Comparison of ENCODE assay signal across 18 cellular contexts in genomic region chr7:128398841-128399135, GRCh38. TPM values are rescaled to one million over a fixed set of nuclear protein-coding genes. Genes with fewer than 3 reads are reported as not detected.
DNase-seq lines count a peak whose midpoint lies in the region; ATAC-seq, FAIRE-seq and TF ChIP-seq lines count a peak whose summit lies in the region.
"Had no signal": no experiment of that assay in that cellular context is flagged by ENCODE, and none has a peak within 500 bp of the region (broad histone marks: within the 10 kb centered on the region; RNA-seq: fewer than 3 reads in every experiment).

No MANE protein-coding gene starts in this region.

- no peaks in the 10 kb centered on the region for H3K27me3 Mint-ChIP-seq in natural killer cell (ENCODE audit: low read depth in 2 of 2)
- no peaks in the 10 kb centered on the region for H3K27me3 Mint-ChIP-seq in natural killer cell treated with Interleukin-12 subunit alpha and Interleukin-12 subunit beta and Interleukin-15 and Interleukin-18, amount 100 ng/mL, for 72 hours
- H3K27me3 Mint-ChIP-seq in WTC11 (ENCODE audit: low read depth): no peaks in the 10 kb centered on the region
- H3K27me3 Mint-ChIP-seq: activated naive CD8-positive, alpha-beta T cell treated with anti-CD3 and anti-CD28 coated beads, Interleukin-2, amount 10 ng/mL, durations not matched to agents 7 days and 5 days; CD4-positive, CD25-positive, alpha-beta regulatory T cell; naive B cell had no signal

- H3K27ac ChIP-seq in left lung: no peak overlapping the region
- H3K27ac ChIP-seq in small intestine (ENCODE audit: low read depth in 1 of 2, low read length in 1 of 2): no peak overlapping the region
- H3K27ac ChIP-seq: lower lobe of right lung, Peyer's patch, upper lobe of left lung had no signal

- no peak overlapping the region for H3K4me3 ChIP-seq in left lung
- H3K4me3 ChIP-seq in MG63: no peak overlapping the region
- H3K4me3 ChIP-seq in small intestine (ENCODE audit: low read depth in 1 of 2, low read length in 2 of 2): no peak overlapping the region
- H3K4me3 ChIP-seq: HAP-1, lower lobe of right lung, Peyer's patch, upper lobe of left lung had no signal

- H3K36me3 Mint-ChIP-seq in natural killer cell (no peaks in the 10 kb centered on the region), WTC11 (peaks cover 8% of the 10 kb centered on the region)
- no peaks in the 10 kb centered on the region for H3K36me3 Mint-ChIP-seq in natural killer cell treated with Interleukin-12 subunit alpha and Interleukin-12 subunit beta and Interleukin-15 and Interleukin-18, amount 100 ng/mL, for 72 hours

- TF ChIP-seq CTCF in natural killer cell (IDR thresholded peaks at IDR 0.05) (peak; percentile 62), WTC11 (IDR thresholded peaks at IDR 0.05) (no peak), left lung (IDR thresholded peaks at IDR 0.05) (no peak)

- POLR2A ChIA-PET in WTC11 (lab: Charles Lee): no interaction called here

- FAIRE-seq in small intestine (lab: Jason Lieb, UNC): no peak
- FAIRE-seq: endometrium had no signal

- H3K4me1 Mint-ChIP-seq in natural killer cell: peaks cover 5 to 6% of the 10 kb centered on the region in 2 donors
- H3K4me1 Mint-ChIP-seq in natural killer cell treated with Interleukin-12 subunit alpha and Interleukin-12 subunit beta and Interleukin-15 and Interleukin-18, amount 100 ng/mL, for 72 hours (ENCODE audit: low read depth in 2 of 2): peaks cover 2 to 5% of the 10 kb centered on the region in 2 donors
- no peaks in the 10 kb centered on the region for H3K4me1 Mint-ChIP-seq in WTC11

- peak in 2 of 3 donors; percentile 10 to 12 for ATAC-seq in natural killer cell
- no peak for ATAC-seq in natural killer cell treated with Interleukin-12 subunit alpha and Interleukin-12 subunit beta and Interleukin-15 and Interleukin-18, amount 100 ng/mL, for 72 hours
- peak; percentile 61 for ATAC-seq in WTC11
- peak; percentile 16 for ATAC-seq in left lung
- ATAC-seq in GM18907 (IDR thresholded peaks at IDR 0.05; ENCODE audit: unreplicated experiment): no peak

- no peaks in the 10 kb centered on the region for H3K9me3 ChIP-seq in left lung
- H3K9me3 ChIP-seq in MG63: no peaks in the 10 kb centered on the region
- H3K9me3 ChIP-seq in small intestine (ENCODE audit: control insufficient read depth, low read depth): no peaks in the 10 kb centered on the region
- H3K9me3 ChIP-seq: HAP-1, lower lobe of right lung, Peyer's patch, upper lobe of left lung had no signal

- H3K27ac Mint-ChIP-seq in natural killer cell: no peak overlapping the region
- no peak overlapping the region for H3K27ac Mint-ChIP-seq in natural killer cell treated with Interleukin-12 subunit alpha and Interleukin-12 subunit beta and Interleukin-15 and Interleukin-18, amount 100 ng/mL, for 72 hours
- H3K27ac Mint-ChIP-seq in WTC11: no peak overlapping the region
- H3K27ac Mint-ChIP-seq: activated naive CD8-positive, alpha-beta T cell treated with anti-CD3 and anti-CD28 coated beads, Interleukin-2, amount 10 ng/mL, durations not matched to agents 7 days and 5 days had no signal

- H3K27me3 ChIP-seq in left lung: no peaks in the 10 kb centered on the region
- H3K27me3 ChIP-seq in MG63: no peaks in the 10 kb centered on the region
- H3K27me3 ChIP-seq in small intestine (ENCODE audit: control insufficient read depth in 2 of 2, insufficient read depth in 2 of 2, low read length in 2 of 2): no peaks in the 10 kb centered on the region
- H3K27me3 ChIP-seq: Peyer's patch, upper lobe of left lung had no signal

- H3K36me3 ChIP-seq in left lung (peaks cover 0 to 93% of the 10 kb centered on the region in 2 donors), MG63 (peaks cover 8% of the 10 kb centered on the region), small intestine (ENCODE audit: control insufficient read depth in 2 of 2, insufficient read depth in 2 of 2, low read length in 2 of 2) (peaks cover 2 to 6% of the 10 kb centered on the region in 2 donors)

- H3K9me3 Mint-ChIP-seq in natural killer cell: no peaks in the 10 kb centered on the region
- no peaks in the 10 kb centered on the region for H3K9me3 Mint-ChIP-seq in natural killer cell treated with Interleukin-12 subunit alpha and Interleukin-12 subunit beta and Interleukin-15 and Interleukin-18, amount 100 ng/mL, for 72 hours
- H3K9me3 Mint-ChIP-seq in WTC11: no peaks in the 10 kb centered on the region
- H3K9me3 Mint-ChIP-seq: activated naive CD8-positive, alpha-beta T cell treated with anti-CD3 and anti-CD28 coated beads, Interleukin-2, amount 10 ng/mL, durations not matched to agents 7 days and 5 days; CD4-positive, CD25-positive, alpha-beta regulatory T cell; naive B cell had no signal

- CTCF ChIA-PET in WTC11 (lab: Charles Lee): interaction anchor here (1.0 to 2.1 kb wide), 6 partner anchors 9 to 51 kb away, joined by 3 to 13 read pairs (median 4); no protein-coding TSS in a partner anchor

- DNase-seq in natural killer cell (no peak), WTC11 (ENCODE audit: low spot score) (no peak), left lung (no peak), NCI-H2227 (lab: John Stamatoyannopoulos, UW; ENCODE audit: unreplicated experiment) (no peak), MG63 (no peak), small intestine (no peak)
- DNase-seq in natural killer cell treated with Interleukin-12 subunit alpha and Interleukin-12 subunit beta and Interleukin-15 and Interleukin-18, amount 100 ng/mL, for 72 hours (ENCODE audit: low spot score): no peak
- DNase-seq: lower lobe of right lung, naive B cell, NCI-H526 treated with DMSO at 0.1 percent for 48 hours had no signal

- intact Hi-C loops in natural killer cell (cut with micrococcal nuclease): loop anchor here (1.0 kb wide), 1 partner anchor 27 kb away; no protein-coding TSS in a partner anchor
- intact Hi-C loops in left lung (cut with DNase I): no loop called here

- H3K4me1 ChIP-seq in left lung (peaks cover 0 to 5% of the 10 kb centered on the region in 2 donors), small intestine (ENCODE audit: control insufficient read depth in 2 of 2, insufficient read depth in 1 of 2, low read depth in 1 of 2, low read length in 1 of 2) (no peaks in the 10 kb centered on the region)
- H3K4me1 ChIP-seq: HAP-1, lower lobe of right lung had no signal

- H3K4me3 Mint-ChIP-seq in natural killer cell (no peak overlapping the region), WTC11 (no peak overlapping the region)
- H3K4me3 Mint-ChIP-seq in natural killer cell treated with Interleukin-12 subunit alpha and Interleukin-12 subunit beta and Interleukin-15 and Interleukin-18, amount 100 ng/mL, for 72 hours: no peak overlapping the region
- H3K4me3 Mint-ChIP-seq: activated naive CD8-positive, alpha-beta T cell treated with anti-CD3 and anti-CD28 coated beads, Interleukin-2, amount 10 ng/mL, durations not matched to agents 7 days and 5 days; CD4-positive, CD25-positive, alpha-beta regulatory T cell; naive B cell had no signal

- WGBS in small intestine, 3 donors: 40 to 60% (median 53%) methylated on average over 6 of the region's 6 CpGs

RNA-seq across cellular contexts. Expression of gene IMPDH1, which starts 11.0 kb away (rescaled TPM):
- total RNA-seq in natural killer cell (10 to 100 TPM; 77.8 to 94.1 (median 89.6) TPM), WTC11 (2021) (42.8 to 54.2 TPM (median 44.1 TPM) in 3 replicates), left lung (100 to 1,000 TPM in 1 of 2 donors, 10 to 100 TPM in 1; 60.6 to 106 TPM)
- 10 to 100 TPM; 15.8 to 34.5 TPM for total RNA-seq in natural killer cell treated with Interleukin-12 subunit alpha and Interleukin-12 subunit beta and Interleukin-15 and Interleukin-18, amount 100 ng/mL, for 72 hours
- total RNA-seq in MG63 (2014; rRNA removed; shearing (Covaris generic); ENCODE audit: low replicate concordance): 42.1 and 67.6 TPM in 2 replicates
- polyA plus RNA-seq in small intestine: 10 to 100 TPM in 2 of 3 donors, 1 to 10 TPM in 1; 4.5 to 19.0 (median 11.3) TPM

RNA-seq across cellular contexts. Expression of gene PRRT4, which starts 37.3 kb away (rescaled TPM):
- total RNA-seq in natural killer cell (under 1 TPM in 1 of 3 donors, not detected in 2; 0.42 TPM), WTC11 (2021) (0.92 to 1.5 TPM (median 1.2 TPM) in 3 replicates), left lung (under 1 TPM; 0.42 to 0.85 TPM)
- not detected for total RNA-seq in natural killer cell treated with Interleukin-12 subunit alpha and Interleukin-12 subunit beta and Interleukin-15 and Interleukin-18, amount 100 ng/mL, for 72 hours
- total RNA-seq in MG63 (2014; rRNA removed; shearing (Covaris generic); ENCODE audit: low replicate concordance): not detected in 2 replicates
- polyA plus RNA-seq in small intestine: 1 to 10 TPM in 1 of 3 donors, not detected in 2; 1.3 TPM
- total RNA-seq: renal cortical epithelial cell had no signal

RNA-seq across cellular contexts. Expression of gene RBM28, which starts 55.1 kb away (rescaled TPM):
- total RNA-seq in natural killer cell (10 to 100 TPM; 32.5 to 48.7 (median 48.5) TPM), WTC11 (2021) (51.5 to 66.1 TPM (median 56.2 TPM) in 3 replicates), left lung (10 to 100 TPM; 21.5 to 37.5 TPM)
- total RNA-seq in natural killer cell treated with Interleukin-12 subunit alpha and Interleukin-12 subunit beta and Interleukin-15 and Interleukin-18, amount 100 ng/mL, for 72 hours: 10 to 100 TPM; 46.4 to 77.1 TPM
- 10.0 and 13.2 TPM in 2 replicates for total RNA-seq in MG63 (2014; rRNA removed; shearing (Covaris generic); ENCODE audit: low replicate concordance)
- polyA plus RNA-seq in small intestine: 10 to 100 TPM; 11.2 to 15.1 (median 14.1) TPM

RNA-seq across cellular contexts. Expression of gene HILPDA, which starts 56.9 kb away (rescaled TPM):
- total RNA-seq in natural killer cell: 1 to 10 TPM; 1.9 to 5.1 (median 2.3) TPM
- 1 to 10 TPM; 3.8 to 9.1 TPM for total RNA-seq in natural killer cell treated with Interleukin-12 subunit alpha and Interleukin-12 subunit beta and Interleukin-15 and Interleukin-18, amount 100 ng/mL, for 72 hours
- total RNA-seq in WTC11 (2021): 28.3 to 29.5 TPM (median 28.7 TPM) in 3 replicates
- 10 to 100 TPM; 10.2 to 12.2 TPM for total RNA-seq in left lung
- 7.6 and 10.0 TPM in 2 replicates for total RNA-seq in MG63 (2014; rRNA removed; shearing (Covaris generic); ENCODE audit: low replicate concordance)
- polyA plus RNA-seq in small intestine: 10 to 100 TPM in 1 of 3 donors, 1 to 10 TPM in 2; 1.8 to 14.3 (median 3.2) TPM

Comparison
In these comparisons a context has a peak if more than half of its experiments do, and no peak if none do; other contexts are left out.
1. ATAC-seq: peak in natural killer cell (2 of 3), WTC11 (single experiment) and left lung (single experiment); none in natural killer cell treated with Interleukin-12 subunit alpha and Interleukin-12 subunit beta and Interleukin-15 and Interleukin-18, amount 100 ng/mL, for 72 hours (0 of 2) and GM18907 (single experiment).